20 cellular contexts compared by ENCODE assay signal in genomic region chr9:16352791-16353401, GRCh38.
DNase-seq lines count a peak whose midpoint lies in the region; ATAC-seq and TF ChIP-seq lines count a peak whose summit lies in the region.
"Had no signal": no experiment of that assay in that cellular context is flagged by ENCODE, and none has a peak within 500 bp of the region (broad histone marks: within the 10 kb centered on the region; RNA-seq: fewer than 3 reads in every experiment).

No MANE protein-coding gene starts in this region.

- H3K27me3 ChIP-seq in Peyer's patch (no peaks in the 10 kb centered on the region), ascending aorta (no peaks in the 10 kb centered on the region)

- H3K27ac Mint-ChIP-seq in nephron, result peak overlapping the region; percentile 9 to 92 (median 68)
- H3K27ac Mint-ChIP-seq: activated naive CD8-positive, alpha-beta T cell; B cell; H9 had no signal

- H3K4me3 ChIP-seq in fibroblast of pulmonary artery (replicated peaks; ENCODE audit: low read depth, low read length) (no peak overlapping the region), Peyer's patch (no peak overlapping the region), ascending aorta (no peak overlapping the region)
- H3K4me3 ChIP-seq: SK-N-MC had no signal

- no peaks in the 10 kb centered on the region for H3K36me3 Mint-ChIP-seq in nephron (ENCODE audit: low read depth)
- H3K36me3 Mint-ChIP-seq: activated naive CD8-positive, alpha-beta T cell had no signal

- H3K9me3 ChIP-seq in Peyer's patch, result no peaks in the 10 kb centered on the region
- H3K9me3 ChIP-seq in ascending aorta, result no peaks in the 10 kb centered on the region

- no peaks in the 10 kb centered on the region for H3K27me3 Mint-ChIP-seq in nephron (ENCODE audit: low read depth)
- H3K27me3 Mint-ChIP-seq: activated naive CD8-positive, alpha-beta T cell; B cell had no signal

- no peaks in the 10 kb centered on the region for H3K36me3 ChIP-seq in Peyer's patch
- no peaks in the 10 kb centered on the region for H3K36me3 ChIP-seq in ascending aorta

- TF ChIP-seq CTCF in fibroblast of pulmonary artery (IDR thresholded peaks at IDR 0.05; ENCODE audit: low read length, missing control alignments) (no peak), nephron (IDR thresholded peaks at IDR 0.05; ENCODE audit: unreplicated experiment in 3 of 3) (no peak), Peyer's patch (IDR thresholded peaks at IDR 0.05) (no peak), ascending aorta (IDR thresholded peaks at IDR 0.05) (no peak)

- H3K27ac ChIP-seq in Peyer's patch, result no peak overlapping the region
- H3K27ac ChIP-seq in ascending aorta, result no peak overlapping the region
- H3K27ac ChIP-seq: SK-N-MC had no signal

- no peak for TF ChIP-seq POLR2A in Peyer's patch (IDR thresholded peaks at IDR 0.05)

- peaks cover 2% of the 10 kb centered on the region for H3K9me3 Mint-ChIP-seq in nephron
- H3K9me3 Mint-ChIP-seq: H9 had no signal

- no peak for ATAC-seq in GM18870 (IDR thresholded peaks at IDR 0.05; ENCODE audit: unreplicated experiment)

- H3K4me1 ChIP-seq in Peyer's patch (no peaks in the 10 kb centered on the region), ascending aorta (no peaks in the 10 kb centered on the region)

- H3K4me1 Mint-ChIP-seq in nephron, result peaks cover 36% of the 10 kb centered on the region
- H3K4me1 Mint-ChIP-seq: B cell had no signal

- peak; percentile 54 for DNase-seq in EH (ENCODE audit: low read depth)
- peak; percentile 32 for DNase-seq in NCI-H526 treated with DMSO at 0.1 percent for 48 hours (lab: John Stamatoyannopoulos, UW)
- peak; percentile 67 for DNase-seq in fibroblast of pulmonary artery (ENCODE audit: low read depth)
- DNase-seq in Peyer's patch, result no peak
- DNase-seq in OCI-M2 (lab: John Stamatoyannopoulos, UW; ENCODE audit: unreplicated experiment), result no peak
- no peak for DNase-seq in ascending aorta (ENCODE audit: low spot score in 2 of 2)
- DNase-seq: Calu3; caudate nucleus; effector CD8-positive, alpha-beta T cell; GF-D8; Kasumi-1; NCI-H1436 treated with DMSO at 0.1 percent for 48 hours; stimulated activated CD4-positive, alpha-beta T cell treated with anti-CD3 and anti-CD28 coated beads, Interleukin-4, amount 100 ng/mL, for 24 hours; stimulated activated CD8-positive, alpha-beta memory T cell treated with anti-CD3 and anti-CD28 coated beads, Interleukin-4, amount 100 ng/mL, for 48 hours had no signal

- H3K4me3 Mint-ChIP-seq in nephron, result no peak overlapping the region
- H3K4me3 Mint-ChIP-seq: activated naive CD8-positive, alpha-beta T cell; B cell; H9 had no signal

- intact Hi-C loops in ascending aorta (cut with DNase I), result no loop called here

Comparison
In these comparisons a context has a peak if more than half of its experiments do, and no peak if none do; other contexts are left out.
1. DNase-seq: peak in EH (single experiment), NCI-H526 treated with DMSO at 0.1 percent for 48 hours (single experiment) and fibroblast of pulmonary artery (single experiment); none in Peyer's patch (0 of 3), OCI-M2 (single experiment) and ascending aorta (0 of 2).